Comparison of ENCODE assay signal across 1 cellular context in the genomic region with DNA sequence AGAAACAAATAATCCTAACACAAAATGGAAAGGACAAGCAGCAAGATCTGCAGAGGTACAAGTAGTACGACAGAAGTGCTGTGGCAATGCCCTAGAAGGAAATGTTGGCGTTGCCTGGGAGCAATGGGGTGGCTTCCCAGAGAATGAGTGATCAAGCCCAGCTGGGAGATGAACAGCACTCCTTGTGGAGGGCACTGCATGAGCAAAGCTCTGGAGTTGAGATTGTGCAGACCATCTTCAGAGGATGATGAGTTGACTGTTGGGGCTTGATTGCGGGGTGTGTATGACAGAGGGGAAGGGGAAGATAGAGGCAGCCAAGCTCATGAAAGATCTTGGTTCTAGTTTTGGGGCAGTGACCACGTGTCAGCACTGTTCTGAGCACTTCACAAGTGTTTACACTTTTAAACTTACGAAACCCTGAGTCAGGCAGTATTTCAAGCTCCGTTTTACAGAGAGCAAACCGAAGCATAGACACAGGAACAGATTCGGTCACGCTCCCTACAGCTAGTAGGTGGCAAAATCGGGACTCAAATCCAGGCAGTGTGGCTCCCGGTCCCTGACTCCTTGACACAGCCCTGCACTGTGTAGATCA.
TF ChIP-seq lines count a peak whose summit lies in the region.

No MANE protein-coding gene starts in this region.

TF ChIP-seq in GM23338, 12 proteins besides CTCF, POLR2A, EP300 and RAD21 (continued from another document):
- TF ChIP-seq, protein P1, sequence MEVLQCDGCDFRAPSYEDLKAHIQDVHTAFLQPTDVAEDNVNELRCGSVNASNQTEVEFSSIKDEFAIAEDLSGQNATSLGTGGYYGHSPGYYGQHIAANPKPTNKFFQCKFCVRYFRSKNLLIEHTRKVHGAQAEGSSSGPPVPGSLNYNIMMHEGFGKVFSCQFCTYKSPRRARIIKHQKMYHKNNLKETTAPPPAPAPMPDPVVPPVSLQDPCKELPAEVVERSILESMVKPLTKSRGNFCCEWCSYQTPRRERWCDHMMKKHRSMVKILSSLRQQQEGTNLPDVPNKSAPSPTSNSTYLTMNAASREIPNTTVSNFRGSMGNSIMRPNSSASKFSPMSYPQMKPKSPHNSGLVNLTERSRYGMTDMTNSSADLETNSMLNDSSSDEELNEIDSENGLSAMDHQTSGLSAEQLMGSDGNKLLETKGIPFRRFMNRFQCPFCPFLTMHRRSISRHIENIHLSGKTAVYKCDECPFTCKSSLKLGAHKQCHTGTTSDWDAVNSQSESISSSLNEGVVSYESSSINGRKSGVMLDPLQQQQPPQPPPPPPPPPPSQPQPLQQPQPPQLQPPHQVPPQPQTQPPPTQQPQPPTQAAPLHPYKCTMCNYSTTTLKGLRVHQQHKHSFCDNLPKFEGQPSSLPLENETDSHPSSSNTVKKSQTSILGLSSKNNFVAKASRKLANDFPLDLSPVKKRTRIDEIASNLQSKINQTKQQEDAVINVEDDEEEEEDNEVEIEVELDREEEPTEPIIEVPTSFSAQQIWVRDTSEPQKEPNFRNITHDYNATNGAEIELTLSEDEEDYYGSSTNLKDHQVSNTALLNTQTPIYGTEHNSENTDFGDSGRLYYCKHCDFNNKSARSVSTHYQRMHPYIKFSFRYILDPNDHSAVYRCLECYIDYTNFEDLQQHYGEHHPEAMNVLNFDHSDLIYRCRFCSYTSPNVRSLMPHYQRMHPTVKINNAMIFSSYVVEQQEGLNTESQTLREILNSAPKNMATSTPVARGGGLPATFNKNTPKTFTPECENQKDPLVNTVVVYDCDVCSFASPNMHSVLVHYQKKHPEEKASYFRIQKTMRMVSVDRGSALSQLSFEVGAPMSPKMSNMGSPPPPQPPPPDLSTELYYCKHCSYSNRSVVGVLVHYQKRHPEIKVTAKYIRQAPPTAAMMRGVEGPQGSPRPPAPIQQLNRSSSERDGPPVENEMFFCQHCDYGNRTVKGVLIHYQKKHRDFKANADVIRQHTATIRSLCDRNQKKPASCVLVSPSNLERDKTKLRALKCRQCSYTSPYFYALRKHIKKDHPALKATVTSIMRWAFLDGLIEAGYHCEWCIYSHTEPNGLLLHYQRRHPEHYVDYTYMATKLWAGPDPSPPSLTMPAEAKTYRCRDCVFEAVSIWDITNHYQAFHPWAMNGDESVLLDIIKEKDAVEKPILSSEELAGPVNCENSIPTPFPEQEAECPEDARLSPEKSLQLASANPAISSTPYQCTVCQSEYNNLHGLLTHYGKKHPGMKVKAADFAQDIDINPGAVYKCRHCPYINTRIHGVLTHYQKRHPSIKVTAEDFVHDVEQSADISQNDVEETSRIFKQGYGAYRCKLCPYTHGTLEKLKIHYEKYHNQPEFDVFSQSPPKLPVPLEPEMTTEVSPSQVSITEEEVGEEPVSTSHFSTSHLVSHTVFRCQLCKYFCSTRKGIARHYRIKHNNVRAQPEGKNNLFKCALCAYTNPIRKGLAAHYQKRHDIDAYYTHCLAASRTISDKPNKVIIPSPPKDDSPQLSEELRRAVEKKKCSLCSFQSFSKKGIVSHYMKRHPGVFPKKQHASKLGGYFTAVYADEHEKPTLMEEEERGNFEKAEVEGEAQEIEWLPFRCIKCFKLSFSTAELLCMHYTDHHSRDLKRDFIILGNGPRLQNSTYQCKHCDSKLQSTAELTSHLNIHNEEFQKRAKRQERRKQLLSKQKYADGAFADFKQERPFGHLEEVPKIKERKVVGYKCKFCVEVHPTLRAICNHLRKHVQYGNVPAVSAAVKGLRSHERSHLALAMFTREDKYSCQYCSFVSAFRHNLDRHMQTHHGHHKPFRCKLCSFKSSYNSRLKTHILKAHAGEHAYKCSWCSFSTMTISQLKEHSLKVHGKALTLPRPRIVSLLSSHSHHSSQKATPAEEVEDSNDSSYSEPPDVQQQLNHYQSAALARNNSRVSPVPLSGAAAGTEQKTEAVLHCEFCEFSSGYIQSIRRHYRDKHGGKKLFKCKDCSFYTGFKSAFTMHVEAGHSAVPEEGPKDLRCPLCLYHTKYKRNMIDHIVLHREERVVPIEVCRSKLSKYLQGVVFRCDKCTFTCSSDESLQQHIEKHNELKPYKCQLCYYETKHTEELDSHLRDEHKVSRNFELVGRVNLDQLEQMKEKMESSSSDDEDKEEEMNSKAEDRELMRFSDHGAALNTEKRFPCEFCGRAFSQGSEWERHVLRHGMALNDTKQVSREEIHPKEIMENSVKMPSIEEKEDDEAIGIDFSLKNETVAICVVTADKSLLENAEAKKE (CRISPR knock-in tag; IDR thresholded peaks at IDR 0.05): no peak
- TF ChIP-seq ZNF114 (CRISPR knock-in tag; IDR thresholded peaks at IDR 0.05) (no peak), POLR2AphosphoS5 (IDR thresholded peaks at IDR 0.05; ENCODE audit: low read depth) (no peak), JUNB (IDR thresholded peaks at IDR 0.05; ENCODE audit: unreplicated experiment) (no peak), ETS1 (IDR thresholded peaks at IDR 0.05) (no peak)
